In genomic region chr10:14645239-14645960, GRCh38 we compare ENCODE assay signal across 13 cellular contexts.
A peak's percentile ranks its signal among the peaks of the same experiment; 100 is the strongest.
DNase-seq lines count a peak whose midpoint lies in the region; ATAC-seq lines count a peak whose summit lies in the region.
"Had no signal": no experiment of that assay in that cellular context is flagged by ENCODE, and none has a peak within 500 bp of the region (broad histone marks: within the 10 kb centered on the region; RNA-seq: fewer than 3 reads in every experiment).

No MANE protein-coding gene starts in this region.

- DNase-seq in activated naive CD4-positive, alpha-beta T cell treated with anti-CD3 and anti-CD28 coated beads, Interleukin-2, amount 50 U/mL, for 16 hours = no peak
- DNase-seq in T-helper 17 cell (no peak), NCI-H187 (lab: John Stamatoyannopoulos, UW) (no peak), mucosa of gallbladder (ENCODE audit: low spot score) (no peak), AML-193 (lab: John Stamatoyannopoulos, UW) (no peak)
- no peak for DNase-seq in stimulated activated naive CD8-positive, alpha-beta T cell treated with anti-CD3 and anti-CD28 coated beads, Interleukin-15, Interleukin-2, amounts not matched to agents 100 U/mL and 50 U/mL, for 24 hours
- DNase-seq: activated naive CD8-positive, alpha-beta T cell treated with anti-CD3 and anti-CD28 coated beads, Interleukin-2, amount 10 ng/mL, durations not matched to agents 7 days and 5 days; BE2C; HFFc6; NCI-H524; substantia nigra had no signal

- no peak overlapping the region for H3K4me3 Mint-ChIP-seq in activated naive CD4-positive, alpha-beta T cell treated with anti-CD3 and anti-CD28 coated beads, Interleukin-2, amount 50 U/mL, for 24 hours
- no peak overlapping the region for H3K4me3 Mint-ChIP-seq in T-helper 17 cell
- H3K4me3 Mint-ChIP-seq: activated naive CD8-positive, alpha-beta T cell treated with anti-CD3 and anti-CD28 coated beads, Interleukin-2, amount 10 ng/mL, durations not matched to agents 7 days and 5 days; HFFc6 had no signal

- no peaks in the 10 kb centered on the region for H3K9me3 ChIP-seq in T-helper 17 cell (ENCODE audit: control insufficient read depth, low read length, poor library complexity, severe bottlenecking)
- H3K9me3 ChIP-seq: BE2C had no signal

- peak; percentile 41 for ATAC-seq in GM21825 (IDR thresholded peaks at IDR 0.05; ENCODE audit: unreplicated experiment)
- no peak for ATAC-seq in T-helper 17 cell
- peak; percentile 50 for ATAC-seq in stimulated activated naive CD8-positive, alpha-beta T cell treated with anti-CD3 and anti-CD28 coated beads, Interleukin-15, Interleukin-2, amounts not matched to agents 100 U/mL and 50 U/mL, for 24 hours

- H3K4me1 Mint-ChIP-seq in activated naive CD4-positive, alpha-beta T cell treated with anti-CD3 and anti-CD28 coated beads, Interleukin-2, amount 50 U/mL, for 24 hours = peaks cover 45% of the 10 kb centered on the region
- H3K4me1 Mint-ChIP-seq in T-helper 17 cell = peaks cover 34% of the 10 kb centered on the region

- H3K27ac Mint-ChIP-seq in activated naive CD4-positive, alpha-beta T cell treated with anti-CD3 and anti-CD28 coated beads, Interleukin-2, amount 50 U/mL, for 24 hours = peak overlapping the region; percentile 73
- H3K27ac Mint-ChIP-seq in T-helper 17 cell = peak overlapping the region; percentile 51
- H3K27ac Mint-ChIP-seq: activated naive CD8-positive, alpha-beta T cell treated with anti-CD3 and anti-CD28 coated beads, Interleukin-2, amount 10 ng/mL, durations not matched to agents 7 days and 5 days; HFFc6 had no signal

- H3K27me3 Mint-ChIP-seq in activated naive CD4-positive, alpha-beta T cell treated with anti-CD3 and anti-CD28 coated beads, Interleukin-2, amount 50 U/mL, for 24 hours = no peaks in the 10 kb centered on the region
- no peaks in the 10 kb centered on the region for H3K27me3 Mint-ChIP-seq in T-helper 17 cell
- H3K27me3 Mint-ChIP-seq: activated naive CD8-positive, alpha-beta T cell treated with anti-CD3 and anti-CD28 coated beads, Interleukin-2, amount 10 ng/mL, durations not matched to agents 7 days and 5 days had no signal

- H3K36me3 Mint-ChIP-seq in activated naive CD4-positive, alpha-beta T cell treated with anti-CD3 and anti-CD28 coated beads, Interleukin-2, amount 50 U/mL, for 24 hours = no peaks in the 10 kb centered on the region
- no peaks in the 10 kb centered on the region for H3K36me3 Mint-ChIP-seq in T-helper 17 cell (ENCODE audit: low read depth)

- peaks cover 7% of the 10 kb centered on the region for H3K9me3 Mint-ChIP-seq in activated naive CD4-positive, alpha-beta T cell treated with anti-CD3 and anti-CD28 coated beads, Interleukin-2, amount 50 U/mL, for 24 hours
